Comparison of ENCODE assay signal across 17 cellular contexts in the genomic region with DNA sequence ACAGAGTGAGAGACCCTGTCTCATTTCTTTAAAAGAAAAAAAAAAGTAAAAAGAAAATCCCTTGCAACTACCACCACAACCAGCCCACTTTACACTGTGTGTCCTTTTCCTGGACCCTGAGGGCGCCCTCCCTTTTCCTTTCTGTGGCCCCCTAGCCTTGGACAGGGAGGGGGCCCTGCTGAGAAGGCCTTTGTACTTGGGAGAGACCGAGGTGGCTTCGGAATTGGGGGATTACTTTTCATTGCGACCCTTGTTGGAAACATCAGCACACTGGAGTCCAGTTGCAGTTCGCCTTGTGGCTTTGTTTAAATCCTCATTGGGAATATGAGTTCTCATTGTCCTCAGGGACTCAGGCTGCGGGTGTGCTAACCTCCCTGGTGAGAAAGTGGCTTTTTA. TPM values are rescaled to one million over a fixed set of nuclear protein-coding genes. Genes with fewer than 3 reads are reported as not detected.
DNase-seq lines count a peak whose midpoint lies in the region; ATAC-seq and TF ChIP-seq lines count a peak whose summit lies in the region.
"Had no signal": no experiment of that assay in that cellular context is flagged by ENCODE, and none has a peak within 500 bp of the region (broad histone marks: within the 10 kb centered on the region; RNA-seq: fewer than 3 reads in every experiment).

No MANE protein-coding gene starts in this region.

- CTCF ChIA-PET in HCT116 (lab: Charles Lee) = interaction anchor here (0.9 kb wide), 1 partner anchor 9 kb away, joined by 3 read pairs; no protein-coding TSS in a partner anchor
- CTCF ChIA-PET in activated CD4-positive, alpha-beta memory T cell treated with anti-CD3 and anti-CD28 coated beads for 36 hours (lab: Charles Lee) = no interaction called here

- peaks cover 2% of the 10 kb centered on the region for H3K36me3 Mint-ChIP-seq in activated CD4-positive, alpha-beta memory T cell treated with anti-CD3 and anti-CD28 coated beads for 36 hours
- H3K36me3 Mint-ChIP-seq in mesothelial cell of epicardium = peaks cover 2% of the 10 kb centered on the region
- H3K36me3 Mint-ChIP-seq in stimulated activated naive B cell treated with anti-CD40 and anti-IgM and Interleukin-4, amounts not matched to agents 10 μg/mL and 1 μg/mL and 100 μg/mL, for 72 hours = peaks cover 22 to 27% of the 10 kb centered on the region in 2 donors
- H3K36me3 Mint-ChIP-seq in T-helper 2 cell treated with Interferon-gamma antibody and Interleukin-4, amounts not matched to agents 5 μg/mL and 100 μg/mL, for 36 hours (ENCODE audit: low read depth) = peaks cover 6% of the 10 kb centered on the region

- no peaks in the 10 kb centered on the region for H4K20me1 ChIP-seq in HCT116 (ENCODE audit: insufficient read depth)
- no peaks in the 10 kb centered on the region for H4K20me1 ChIP-seq in Karpas-422 (ENCODE audit: insufficient read depth, low read depth, low read length)

- H3K4me2 ChIP-seq in HCT116 (ENCODE audit: low read length) (no peak overlapping the region), Karpas-422 (ENCODE audit: low read depth, low read length, poor library complexity, severe bottlenecking) (no peak overlapping the region)

- H3K4me1 Mint-ChIP-seq in activated CD4-positive, alpha-beta memory T cell treated with anti-CD3 and anti-CD28 coated beads for 36 hours (ENCODE audit: low read depth) = no peaks in the 10 kb centered on the region
- H3K4me1 Mint-ChIP-seq in mesothelial cell of epicardium = peaks cover 23% of the 10 kb centered on the region
- H3K4me1 Mint-ChIP-seq in stimulated activated naive B cell treated with anti-CD40 and anti-IgM and Interleukin-4, amounts not matched to agents 10 μg/mL and 1 μg/mL and 100 μg/mL, for 72 hours = peaks cover 0 to 3% of the 10 kb centered on the region in 2 donors
- H3K4me1 Mint-ChIP-seq in T-helper 2 cell treated with Interferon-gamma antibody and Interleukin-4, amounts not matched to agents 5 μg/mL and 100 μg/mL, for 36 hours (ENCODE audit: low read depth) = peaks cover 2% of the 10 kb centered on the region
- H3K4me1 Mint-ChIP-seq: CD14-positive monocyte had no signal

- no peak overlapping the region for H3K27ac Mint-ChIP-seq in activated CD4-positive, alpha-beta memory T cell treated with anti-CD3 and anti-CD28 coated beads for 36 hours
- H3K27ac Mint-ChIP-seq in mesothelial cell of epicardium = peak overlapping the region; percentile 87
- H3K27ac Mint-ChIP-seq in stimulated activated naive B cell treated with anti-CD40 and anti-IgM and Interleukin-4, amounts not matched to agents 10 μg/mL and 1 μg/mL and 100 μg/mL, for 72 hours = peak overlapping the region; percentile 76
- H3K27ac Mint-ChIP-seq in T-helper 2 cell treated with Interferon-gamma antibody and Interleukin-4, amounts not matched to agents 5 μg/mL and 100 μg/mL, for 36 hours = no peak overlapping the region
- H3K27ac Mint-ChIP-seq: activated T-helper 2 cell treated with anti-CD3 and anti-CD28 coated beads, Interferon-gamma antibody, Interleukin-2, Interleukin-4, amounts not matched to agents 10 μg/mL and 5 μg/mL and 100 μg/mL, durations not matched to agents 14 hours and 24 hours and 36 hours had no signal

- no peaks in the 10 kb centered on the region for H3K9me3 ChIP-seq in HCT116 (ENCODE audit: control insufficient read depth in 1 of 2, insufficient read depth in 1 of 2, low read depth in 1 of 2, low read length in 2 of 2)
- no peaks in the 10 kb centered on the region for H3K9me3 ChIP-seq in Karpas-422 (ENCODE audit: low read length)
- H3K9me3 ChIP-seq: left ventricle myocardium inferior had no signal

- POLR2A ChIA-PET in HCT116 (lab: Charles Lee) = no interaction called here
- POLR2A ChIA-PET in activated CD4-positive, alpha-beta memory T cell treated with anti-CD3 and anti-CD28 coated beads for 36 hours (lab: Charles Lee) = interaction anchor here (0.6 kb wide), 1 partner anchor 11 kb away, joined by 3 read pairs; no protein-coding TSS in a partner anchor

- H3K4me3 ChIP-seq in HCT116 (replicated peaks in 1 of 2; ENCODE audit: low read depth in 1 of 2, low read length in 2 of 2) (no peak overlapping the region), Karpas-422 (ENCODE audit: low read length) (no peak overlapping the region)
- H3K4me3 ChIP-seq: left ventricle myocardium inferior had no signal

- no peaks in the 10 kb centered on the region for H3K9me3 Mint-ChIP-seq in activated CD4-positive, alpha-beta memory T cell treated with anti-CD3 and anti-CD28 coated beads for 36 hours
- no peaks in the 10 kb centered on the region for H3K9me3 Mint-ChIP-seq in mesothelial cell of epicardium
- H3K9me3 Mint-ChIP-seq in stimulated activated naive B cell treated with anti-CD40 and anti-IgM and Interleukin-4, amounts not matched to agents 10 μg/mL and 1 μg/mL and 100 μg/mL, for 72 hours = no peaks in the 10 kb centered on the region
- H3K9me3 Mint-ChIP-seq in T-helper 2 cell treated with Interferon-gamma antibody and Interleukin-4, amounts not matched to agents 5 μg/mL and 100 μg/mL, for 36 hours = no peaks in the 10 kb centered on the region
- H3K9me3 Mint-ChIP-seq: activated T-helper 2 cell treated with anti-CD3 and anti-CD28 coated beads, Interferon-gamma antibody, Interleukin-2, Interleukin-4, amounts not matched to agents 10 μg/mL and 5 μg/mL and 100 μg/mL, durations not matched to agents 14 hours and 24 hours and 36 hours; CD14-positive monocyte had no signal

- H3K27me3 ChIP-seq in HCT116 (ENCODE audit: insufficient read depth, low read length) (no peaks in the 10 kb centered on the region), Karpas-422 (ENCODE audit: low read length) (no peaks in the 10 kb centered on the region)

- no TSS peak for BruUV-seq in HCT116 (replicated peaks; lab: Mats Ljungman, UMichigan)

- no peak for TF ChIP-seq RAD21 in HCT116 (IDR thresholded peaks at IDR 0.05; ENCODE audit: low read depth)

- RAD21 ChIA-PET in HCT116 (lab: Charles Lee; ENCODE audit: low non-redundant PET in 1 of 2, low total read pairs in 2 of 2, uncharacterized antibody in 2 of 2, unreplicated experiment in 2 of 2) = no interaction called here

- DNase-seq in HCT116 (ENCODE audit: low read depth, low spot score) (no peak), mesothelial cell of epicardium (ENCODE audit: low spot score in 2 of 2, unreplicated experiment in 2 of 2) (no peak), Karpas-422 (no peak)
- DNase-seq in activated CD4-positive, alpha-beta memory T cell treated with anti-CD3 and anti-CD28 coated beads for 36 hours = peak; percentile 1
- no peak for DNase-seq in stimulated activated naive B cell treated with anti-CD40 and anti-IgM and Interleukin-4, amounts not matched to agents 10 μg/mL and 1 μg/mL and 100 μg/mL, for 72 hours
- DNase-seq in T-helper 2 cell treated with Interferon-gamma antibody and Interleukin-4, amounts not matched to agents 5 μg/mL and 100 μg/mL, for 36 hours (ENCODE audit: low spot score) = no peak
- DNase-seq: amygdala, cerebellar nuclear complex, DMS53, KG1, left ventricle myocardium inferior, NCI-H1092, NCI-H774, SW 1271 had no signal

- no peak for ATAC-seq in HCT116
- no peak for ATAC-seq in stimulated activated naive B cell treated with anti-CD40 and anti-IgM and Interleukin-4, amounts not matched to agents 10 μg/mL and 1 μg/mL and 100 μg/mL, for 72 hours (replicated peaks)
- ATAC-seq in GM21737 (IDR thresholded peaks at IDR 0.05; ENCODE audit: unreplicated experiment) = no peak

- H3K9ac ChIP-seq in HCT116 (ENCODE audit: low read length) (no peak overlapping the region), Karpas-422 (ENCODE audit: low read length) (no peak overlapping the region)

- H3K4me1 ChIP-seq in HCT116 (ENCODE audit: control insufficient read depth in 1 of 2, insufficient read depth in 2 of 2, low read length in 2 of 2) (peaks cover 41 to 44% of the 10 kb centered on the region in 2 experiments), Karpas-422 (ENCODE audit: low read length) (peaks cover 4% of the 10 kb centered on the region)
- H3K4me1 ChIP-seq: left ventricle myocardium inferior had no signal

- H2AFZ ChIP-seq in HCT116 (ENCODE audit: low read depth, low read length, poor library complexity, severe bottlenecking) (no peak overlapping the region), Karpas-422 (ENCODE audit: low read length) (no peak overlapping the region)

- intact Hi-C loops in HCT116 (cut with micrococcal nuclease) = no loop called here
- intact Hi-C loops in activated CD4-positive, alpha-beta memory T cell treated with anti-CD3 and anti-CD28 coated beads for 36 hours (cut with micrococcal nuclease) = no loop called here

- no peak for TF ChIP-seq POLR2A in HCT116 (IDR thresholded peaks at IDR 0.05; ENCODE audit: borderline replicate concordance, extremely low read depth, insufficient read depth, insufficient read length)

- no peaks in the 10 kb centered on the region for H3K9me2 ChIP-seq in HCT116 (ENCODE audit: insufficient read depth)
- H3K9me2 ChIP-seq in Karpas-422 (replicated peaks; ENCODE audit: insufficient read depth, low read length) = no peaks in the 10 kb centered on the region

- H3K27ac ChIP-seq in HCT116 (ENCODE audit: low read depth, low read length) = peak overlapping the region; percentile 75; the same call in 1 of the 2 replicates
- no peak overlapping the region for H3K27ac ChIP-seq in Karpas-422 (ENCODE audit: low read length)
- H3K27ac ChIP-seq: left ventricle myocardium inferior had no signal

- no peak overlapping the region for H3K4me3 Mint-ChIP-seq in activated CD4-positive, alpha-beta memory T cell treated with anti-CD3 and anti-CD28 coated beads for 36 hours
- no peak overlapping the region for H3K4me3 Mint-ChIP-seq in mesothelial cell of epicardium
- no peak overlapping the region for H3K4me3 Mint-ChIP-seq in stimulated activated naive B cell treated with anti-CD40 and anti-IgM and Interleukin-4, amounts not matched to agents 10 μg/mL and 1 μg/mL and 100 μg/mL, for 72 hours
- no peak overlapping the region for H3K4me3 Mint-ChIP-seq in T-helper 2 cell treated with Interferon-gamma antibody and Interleukin-4, amounts not matched to agents 5 μg/mL and 100 μg/mL, for 36 hours
- H3K4me3 Mint-ChIP-seq: CD14-positive monocyte had no signal

- TF ChIP-seq CTCF in HCT116 (IDR thresholded peaks at IDR 0.05 in 2 of 3, conservative IDR thresholded peaks at IDR 0.05 in 1 of 3; ENCODE audit: borderline replicate concordance in 1 of 3, insufficient read depth in 1 of 3, low read depth in 2 of 3, low read length in 2 of 3) (no peak), mesothelial cell of epicardium (IDR thresholded peaks at IDR 0.05; ENCODE audit: unreplicated experiment) (no peak)

- H3K36me3 ChIP-seq in HCT116 (ENCODE audit: control insufficient read depth in 1 of 2, insufficient read depth in 2 of 2, low read length in 2 of 2) (no peaks in the 10 kb centered on the region), Karpas-422 (ENCODE audit: insufficient read depth, low read length) (no peaks in the 10 kb centered on the region)

- H3K79me2 ChIP-seq in HCT116 (ENCODE audit: insufficient read depth, low read length) (no peaks in the 10 kb centered on the region), Karpas-422 (ENCODE audit: low read length) (peaks cover 3% of the 10 kb centered on the region)

- no peaks in the 10 kb centered on the region for H3K27me3 Mint-ChIP-seq in activated CD4-positive, alpha-beta memory T cell treated with anti-CD3 and anti-CD28 coated beads for 36 hours
- no peaks in the 10 kb centered on the region for H3K27me3 Mint-ChIP-seq in mesothelial cell of epicardium (ENCODE audit: low read depth)
- no peaks in the 10 kb centered on the region for H3K27me3 Mint-ChIP-seq in stimulated activated naive B cell treated with anti-CD40 and anti-IgM and Interleukin-4, amounts not matched to agents 10 μg/mL and 1 μg/mL and 100 μg/mL, for 72 hours
- H3K27me3 Mint-ChIP-seq in T-helper 2 cell treated with Interferon-gamma antibody and Interleukin-4, amounts not matched to agents 5 μg/mL and 100 μg/mL, for 36 hours (ENCODE audit: low read depth) = no peaks in the 10 kb centered on the region

RNA-seq across cellular contexts. Expression of gene DNASE1, which starts 9.4 kb away (rescaled TPM):
- 11.0 TPM for total RNA-seq in HCT116 (2021; ENCODE audit: unreplicated experiment)
- 10.6 and 15.3 TPM in 2 replicates for polyA plus RNA-seq in HCT116 (2012)
- 10 to 100 TPM; 11.4 to 14.3 TPM for total RNA-seq in activated CD4-positive, alpha-beta memory T cell treated with anti-CD3 and anti-CD28 coated beads for 36 hours
- 43.4 to 48.7 TPM (median 46.0 TPM) in 3 replicates for total RNA-seq in mesothelial cell of epicardium
- total RNA-seq in Karpas-422 (2014; rRNA removed; shearing (Covaris generic); ENCODE audit: low replicate concordance) = 22.9 and 46.1 TPM in 2 replicates

RNA-seq across cellular contexts. Expression of gene SLX4, which starts 33.7 kb away (rescaled TPM):
- total RNA-seq in HCT116 (2021; ENCODE audit: unreplicated experiment) (7.0 TPM), mesothelial cell of epicardium (11.0 to 12.0 TPM (median 11.1 TPM) in 3 replicates)
- 4.2 and 4.3 TPM in 2 replicates for polyA plus RNA-seq in HCT116 (2012)
- total RNA-seq in activated CD4-positive, alpha-beta memory T cell treated with anti-CD3 and anti-CD28 coated beads for 36 hours = 10 to 100 TPM; 13.4 to 15.3 TPM
- 9.1 and 12.7 TPM in 2 replicates for total RNA-seq in Karpas-422 (2014; rRNA removed; shearing (Covaris generic); ENCODE audit: low replicate concordance)

Comparison
In these comparisons a context has a peak if more than half of its experiments do, and no peak if none do; other contexts are left out.
1. H3K27ac Mint-ChIP-seq: peak in mesothelial cell of epicardium (single experiment) and stimulated activated naive B cell treated with anti-CD40 and anti-IgM and Interleukin-4, amounts not matched to agents 10 μg/mL and 1 μg/mL and 100 μg/mL, for 72 hours (single experiment); none in activated CD4-positive, alpha-beta memory T cell treated with anti-CD3 and anti-CD28 coated beads for 36 hours (single experiment) and T-helper 2 cell treated with Interferon-gamma antibody and Interleukin-4, amounts not matched to agents 5 μg/mL and 100 μg/mL, for 36 hours (single experiment).